Comparison of ENCODE assay signal across 1 cellular context in the genomic region with DNA sequence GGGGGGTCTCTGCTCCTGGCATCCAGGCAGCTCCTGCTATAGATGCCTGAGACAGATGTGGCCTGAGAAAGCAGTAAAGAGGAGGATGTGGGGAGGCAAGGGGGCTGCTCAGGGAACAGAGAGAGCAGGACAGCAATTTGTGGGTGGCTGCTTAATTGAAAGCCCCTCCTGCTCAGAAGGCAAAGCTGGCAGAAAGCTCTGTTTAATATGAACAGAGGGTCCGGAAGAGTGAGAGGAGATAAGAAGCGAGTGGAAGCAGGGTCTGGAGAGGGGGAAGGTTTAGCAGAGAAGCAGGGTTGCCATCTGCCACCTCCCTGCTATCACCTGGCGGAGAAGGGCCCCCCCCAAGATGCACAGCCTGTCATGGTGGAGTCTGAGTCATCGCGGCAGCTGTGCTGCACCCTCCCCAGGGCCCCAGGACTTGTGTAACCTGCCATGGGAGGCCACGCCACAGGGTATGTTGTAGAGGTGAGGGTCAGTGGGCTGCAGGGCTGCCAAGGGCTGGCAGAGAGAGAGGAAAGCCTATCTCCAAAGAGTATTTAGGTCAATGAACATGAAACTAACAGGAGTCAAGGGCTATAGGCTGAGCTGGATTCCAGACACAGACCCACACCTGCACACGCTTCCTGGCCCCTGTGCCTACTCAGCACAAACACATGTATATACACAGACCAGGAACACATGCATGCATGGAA.
TF ChIP-seq lines count a peak whose summit lies in the region.

No MANE protein-coding gene starts in this region.

TF ChIP-seq in H1, 55 proteins besides CTCF, POLR2A, EP300 and RAD21 (continued from another document):
- TF ChIP-seq TEAD4 (IDR thresholded peaks at IDR 0.05; ENCODE audit: low read depth, low read length): no peak
- TF ChIP-seq CBX8 (IDR thresholded peaks at IDR 0.05; ENCODE audit: borderline replicate concordance, low read depth, low read length): no peak
